In genomic region chr19:54498451-54498772, GRCh38 we compare ENCODE assay signal across 5 cellular contexts. TPM values are rescaled to one million over a fixed set of nuclear protein-coding genes. Genes with fewer than 3 reads are reported as not detected.
"Had no signal": no experiment of that assay in that cellular context is flagged by ENCODE, and none has a peak within 500 bp of the region (broad histone marks: within the 10 kb centered on the region; RNA-seq: fewer than 3 reads in every experiment).

No MANE protein-coding gene starts in this region.

RNA-seq across cellular contexts. Expression of gene LAIR2, which starts 4.2 kb away (rescaled TPM):
- total RNA-seq: astrocyte, PC-9, SK-MEL-5 had no signal

RNA-seq across cellular contexts. Expression of gene CDC42EP5, which starts 25.3 kb away (rescaled TPM):
- total RNA-seq: activated CD4-positive, alpha-beta memory T cell treated with anti-CD3 and anti-CD28 coated beads, Interleukin-2, amount 10 ng/mL, durations not matched to agents 7 days and 5 days; activated T-helper 1 cell treated with anti-CD3 and anti-CD28 coated beads, Interleukin-12 subunit alpha, Interleukin-12 subunit beta, Interleukin-2, Interleukin-4 antibody, amounts not matched to agents 30 ng/mL and 10 ng/mL and 1 ng/mL, durations not matched to agents 14 hours and 24 hours and 36 hours had no signal
